Comparison of ENCODE assay signal across 1 cellular context in the genomic region with DNA sequence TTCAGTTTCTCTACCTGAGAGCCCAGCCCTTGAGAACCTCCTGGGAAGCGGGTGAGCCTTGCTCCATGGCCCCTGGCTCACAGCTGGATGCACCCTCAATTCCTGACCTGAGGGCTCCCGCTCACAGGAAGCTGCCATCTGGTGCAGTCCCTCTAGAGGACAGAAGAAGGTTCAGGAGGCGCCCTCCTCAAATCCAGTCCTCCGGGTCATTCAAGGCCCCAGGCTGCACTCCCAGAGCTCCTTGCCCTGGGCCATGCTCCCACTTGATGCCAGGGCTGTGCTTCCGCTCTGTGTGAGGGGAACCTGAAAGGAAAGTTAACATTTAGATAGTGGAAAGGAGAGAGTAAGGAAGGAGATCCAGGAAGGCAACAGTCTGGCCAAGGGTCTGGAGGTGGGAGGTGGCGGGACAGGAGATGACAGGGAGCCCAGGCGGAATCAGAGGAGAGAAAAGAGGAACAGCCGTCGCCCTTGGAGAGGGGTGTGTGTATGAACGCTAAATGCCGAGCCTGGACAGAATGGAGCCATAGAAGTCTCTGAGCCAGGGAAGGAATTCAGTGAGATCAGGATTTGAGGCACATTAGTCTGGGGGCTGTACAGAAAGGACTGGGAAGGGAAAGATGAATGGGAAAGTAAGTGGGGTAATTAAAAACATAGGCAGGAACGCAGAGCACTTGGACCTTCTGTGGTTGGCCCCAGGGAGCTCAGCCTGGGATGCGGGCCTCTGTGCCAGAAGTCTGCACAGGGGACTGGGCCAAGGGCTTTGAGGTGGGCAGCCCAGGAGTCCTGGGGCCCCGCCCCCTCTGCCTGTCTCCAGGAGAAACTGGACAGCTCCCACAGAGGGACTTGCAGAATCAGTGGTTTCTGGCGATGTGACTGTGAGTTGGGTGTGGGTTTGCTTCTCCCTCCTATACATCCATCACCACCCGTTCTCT.
TF ChIP-seq lines count a peak whose summit lies in the region.

No MANE protein-coding gene starts in this region.

TF ChIP-seq in HEK293, 187 proteins besides CTCF, POLR2A, EP300 and RAD21 (continued from another document):
- TF ChIP-seq, protein P1, sequence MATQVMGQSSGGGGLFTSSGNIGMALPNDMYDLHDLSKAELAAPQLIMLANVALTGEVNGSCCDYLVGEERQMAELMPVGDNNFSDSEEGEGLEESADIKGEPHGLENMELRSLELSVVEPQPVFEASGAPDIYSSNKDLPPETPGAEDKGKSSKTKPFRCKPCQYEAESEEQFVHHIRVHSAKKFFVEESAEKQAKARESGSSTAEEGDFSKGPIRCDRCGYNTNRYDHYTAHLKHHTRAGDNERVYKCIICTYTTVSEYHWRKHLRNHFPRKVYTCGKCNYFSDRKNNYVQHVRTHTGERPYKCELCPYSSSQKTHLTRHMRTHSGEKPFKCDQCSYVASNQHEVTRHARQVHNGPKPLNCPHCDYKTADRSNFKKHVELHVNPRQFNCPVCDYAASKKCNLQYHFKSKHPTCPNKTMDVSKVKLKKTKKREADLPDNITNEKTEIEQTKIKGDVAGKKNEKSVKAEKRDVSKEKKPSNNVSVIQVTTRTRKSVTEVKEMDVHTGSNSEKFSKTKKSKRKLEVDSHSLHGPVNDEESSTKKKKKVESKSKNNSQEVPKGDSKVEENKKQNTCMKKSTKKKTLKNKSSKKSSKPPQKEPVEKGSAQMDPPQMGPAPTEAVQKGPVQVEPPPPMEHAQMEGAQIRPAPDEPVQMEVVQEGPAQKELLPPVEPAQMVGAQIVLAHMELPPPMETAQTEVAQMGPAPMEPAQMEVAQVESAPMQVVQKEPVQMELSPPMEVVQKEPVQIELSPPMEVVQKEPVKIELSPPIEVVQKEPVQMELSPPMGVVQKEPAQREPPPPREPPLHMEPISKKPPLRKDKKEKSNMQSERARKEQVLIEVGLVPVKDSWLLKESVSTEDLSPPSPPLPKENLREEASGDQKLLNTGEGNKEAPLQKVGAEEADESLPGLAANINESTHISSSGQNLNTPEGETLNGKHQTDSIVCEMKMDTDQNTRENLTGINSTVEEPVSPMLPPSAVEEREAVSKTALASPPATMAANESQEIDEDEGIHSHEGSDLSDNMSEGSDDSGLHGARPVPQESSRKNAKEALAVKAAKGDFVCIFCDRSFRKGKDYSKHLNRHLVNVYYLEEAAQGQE (tag by site-specific recombination; IDR thresholded peaks at IDR 0.05) = peak; percentile 72
